ENCODE assay signal across 8 cellular contexts in genomic region chr3:48847586-48848423, GRCh38. TPM values are rescaled to one million over a fixed set of nuclear protein-coding genes. Genes with fewer than 3 reads are reported as not detected.
DNase-seq lines count a peak whose midpoint lies in the region; ATAC-seq, FAIRE-seq and TF ChIP-seq lines count a peak whose summit lies in the region.

Gene PRKAR2A (minus strand): TSS chr3:48847874. CDS start chr3:48847596, 278 bp downstream.

- no peak for TF ChIP-seq EP300 in transverse colon (IDR thresholded peaks at IDR 0.05; ENCODE audit: low read depth)

- peak within 1 kb of the TSS; percentile 83 for H3K27ac Mint-ChIP-seq in T-helper 1 cell treated with Interleukin-12 subunit alpha and Interleukin-12 subunit beta and Interleukin-4 antibody, amounts not matched to agents 30 μg/mL and 1 μg/mL, for 36 hours

- peak; percentile 100 for FAIRE-seq in GM12891 (lab: Jason Lieb, UNC)

- peak within 1 kb of the TSS; percentile 84 for H3K4me3 Mint-ChIP-seq in T-helper 1 cell treated with Interleukin-12 subunit alpha and Interleukin-12 subunit beta and Interleukin-4 antibody, amounts not matched to agents 30 μg/mL and 1 μg/mL, for 36 hours

- intact Hi-C loops in left cardiac atrium (cut with DNase I) (no loop called here), posterior cingulate gyrus (cut with DNase I) (loop anchor here (1.0 to 10.0 kb wide), 2 partner anchors 71 to 103 kb away; no protein-coding TSS in a partner anchor), transverse colon (cut with DNase I; ENCODE audit: low total_unique reads) (no loop called here)

- TF ChIP-seq CTCF in transverse colon (IDR thresholded peaks at IDR 0.05) = no peak

- peaks cover 4% of the 10 kb centered on the region for H3K9me3 Mint-ChIP-seq in T-helper 1 cell treated with Interleukin-12 subunit alpha and Interleukin-12 subunit beta and Interleukin-4 antibody, amounts not matched to agents 30 μg/mL and 1 μg/mL, for 36 hours

- DNase-seq in GM12891 (ENCODE audit: insufficient read length, low spot score) (peak; percentile 90), NCI-H1105 treated with DMSO at 0.1 percent for 48 hours (lab: John Stamatoyannopoulos, UW) (peak; percentile 68), amniotic epithelial cell (ENCODE audit: low read depth) (peak; percentile 75), left cardiac atrium (peak; percentile 92), posterior cingulate gyrus (peak; percentile 83 to 98 (median 88)), transverse colon (peak; percentile 92)

- no peaks in the 10 kb centered on the region for H3K36me3 ChIP-seq in transverse colon

- peak; percentile 93 for ATAC-seq in HG02642 (IDR thresholded peaks at IDR 0.05; ENCODE audit: poor library complexity, unreplicated experiment)
- peak; percentile 95 to 97 for ATAC-seq in left cardiac atrium

- no peaks in the 10 kb centered on the region for H3K27me3 Mint-ChIP-seq in T-helper 1 cell treated with Interleukin-12 subunit alpha and Interleukin-12 subunit beta and Interleukin-4 antibody, amounts not matched to agents 30 μg/mL and 1 μg/mL, for 36 hours (ENCODE audit: low read depth)

- peaks cover 16 to 29% (median 22%) of the 10 kb centered on the region in 4 donors for H3K4me1 ChIP-seq in transverse colon

- H3K27me3 ChIP-seq in transverse colon = no peaks in the 10 kb centered on the region

- H3K4me1 Mint-ChIP-seq in T-helper 1 cell treated with Interleukin-12 subunit alpha and Interleukin-12 subunit beta and Interleukin-4 antibody, amounts not matched to agents 30 μg/mL and 1 μg/mL, for 36 hours (ENCODE audit: low read depth) = peaks cover 22% of the 10 kb centered on the region

- H3K27ac ChIP-seq in transverse colon = peak within 1 kb of the TSS; percentile 96 to 99 (median 98)

- 4 to 7% methylated on average over 4 to 23 of the region's 73 CpGs for WGBS in transverse colon (ENCODE audit: low coverage in 1 of 2), 2 donors

- in situ Hi-C loops in transverse colon (cut with MboI; ENCODE audit: low pct_ligation_motif_present in 1 of 4, low pct_unique_long_range_greater_than_20kb in 1 of 4, low sequenced_read_pairs in 3 of 4) = no loop called here

- H3K9me3 ChIP-seq in transverse colon = no peaks in the 10 kb centered on the region

- H3K4me3 ChIP-seq in transverse colon = peak within 1 kb of the TSS; percentile 64 to 94 (median 76)

- TF ChIP-seq POLR2A in GM12891 (IDR thresholded peaks at IDR 0.05; ENCODE audit: low read depth, low read length) = no peak
- peak; percentile 80 for TF ChIP-seq POLR2A in transverse colon (IDR thresholded peaks at IDR 0.05)

- H3K36me3 Mint-ChIP-seq in T-helper 1 cell treated with Interleukin-12 subunit alpha and Interleukin-12 subunit beta and Interleukin-4 antibody, amounts not matched to agents 30 μg/mL and 1 μg/mL, for 36 hours (ENCODE audit: low read depth) = peaks cover 7% of the 10 kb centered on the region

TF ChIP-seq in GM12891, 5 proteins besides CTCF, POLR2A, EP300 and RAD21:
- TF ChIP-seq POLR2AphosphoS5 (IDR thresholded peaks at IDR 0.05; ENCODE audit: low read depth, low read length) (peak; percentile 35; the same call in 1 of the 2 replicates), TAF1 (IDR thresholded peaks at IDR 0.05; ENCODE audit: low read depth, low read length) (peak; percentile 21; the same call in 1 of the 2 replicates), POU2F2 (IDR thresholded peaks at IDR 0.05; ENCODE audit: low read depth, low read length) (no peak)
TF ChIP-seq in GM12891: peak in this region for 2.

RNA-seq across cellular contexts. Expression of gene PRKAR2A, which starts in this region (rescaled TPM):
- polyA plus RNA-seq in GM12891 (2012; ENCODE audit: low read depth, missing spikeins) = 6.9 TPM
- total RNA-seq in left cardiac atrium = 10 to 100 TPM; 42.5 to 56.8 TPM
- 10 to 100 TPM; 20.3 to 59.1 (median 40.8) TPM for total RNA-seq in transverse colon

Comparison
In these comparisons a context has a peak if more than half of its experiments do, and no peak if none do; other contexts are left out.
1. Peak in every context shown above with its lines: DNase-seq, ATAC-seq, H3K4me3 ChIP-seq and H3K27ac ChIP-seq.